ENCODE assay signal across 19 cellular contexts in genomic region chr18:45749918-45750689, GRCh38. TPM values are rescaled to one million over a fixed set of nuclear protein-coding genes. Genes with fewer than 3 reads are reported as not detected.
DNase-seq lines count a peak whose midpoint lies in the region; ATAC-seq, FAIRE-seq and TF ChIP-seq lines count a peak whose summit lies in the region.
"Had no signal": no experiment of that assay in that cellular context is flagged by ENCODE, and none has a peak within 500 bp of the region (broad histone marks: within the 10 kb centered on the region; RNA-seq: fewer than 3 reads in every experiment).

No MANE protein-coding gene starts in this region.

- H3K9me3 ChIP-seq in lower lobe of right lung, result no peaks in the 10 kb centered on the region
- no peaks in the 10 kb centered on the region for H3K9me3 ChIP-seq in MG63
- H3K9me3 ChIP-seq: psoas muscle had no signal

- POLR2A ChIA-PET in activated CD8-positive, alpha-beta T cell treated with anti-CD3 and anti-CD28 coated beads for 36 hours (lab: Charles Lee), result interaction anchor here (0.9 kb wide), 1 partner anchor 14 kb away, joined by 3 read pairs; no protein-coding TSS in a partner anchor

- ATAC-seq in GM21360 (IDR thresholded peaks at IDR 0.05; ENCODE audit: unreplicated experiment) (peak; percentile 60), HG03469 (IDR thresholded peaks at IDR 0.05; ENCODE audit: unreplicated experiment) (peak; percentile 49), lower lobe of right lung (no peak)
- no peak for ATAC-seq in activated CD8-positive, alpha-beta T cell treated with anti-CD3 and anti-CD28 coated beads for 36 hours
- ATAC-seq: esophagus mucosa, HepG2, psoas muscle had no signal

- no peak overlapping the region for H3K27ac Mint-ChIP-seq in activated CD8-positive, alpha-beta T cell treated with anti-CD3 and anti-CD28 coated beads for 36 hours
- H3K27ac Mint-ChIP-seq: immature natural killer cell had no signal

- no peak overlapping the region for H3K4me3 Mint-ChIP-seq in activated CD8-positive, alpha-beta T cell treated with anti-CD3 and anti-CD28 coated beads for 36 hours
- H3K4me3 Mint-ChIP-seq: immature natural killer cell, nephron had no signal

- no peak for TF ChIP-seq POLR2A in GM12891 (IDR thresholded peaks at IDR 0.05; ENCODE audit: low read depth, low read length)

- H3K9me3 Mint-ChIP-seq in activated CD8-positive, alpha-beta T cell treated with anti-CD3 and anti-CD28 coated beads for 36 hours, result no peaks in the 10 kb centered on the region
- H3K9me3 Mint-ChIP-seq: immature natural killer cell, nephron had no signal

- H3K36me3 Mint-ChIP-seq in activated CD8-positive, alpha-beta T cell treated with anti-CD3 and anti-CD28 coated beads for 36 hours (ENCODE audit: low read depth), result no peaks in the 10 kb centered on the region

- H3K27me3 Mint-ChIP-seq in activated CD8-positive, alpha-beta T cell treated with anti-CD3 and anti-CD28 coated beads for 36 hours, result peaks cover 7% of the 10 kb centered on the region

- no peak overlapping the region for H3K4me3 ChIP-seq in lower lobe of right lung
- no peak overlapping the region for H3K4me3 ChIP-seq in MG63
- H3K4me3 ChIP-seq: psoas muscle had no signal

- H3K4me1 Mint-ChIP-seq in activated CD8-positive, alpha-beta T cell treated with anti-CD3 and anti-CD28 coated beads for 36 hours (ENCODE audit: low read depth), result no peaks in the 10 kb centered on the region

- intact Hi-C loops in lower lobe of right lung (cut with DNase I), result no loop called here
- intact Hi-C loops in activated CD8-positive, alpha-beta T cell treated with anti-CD3 and anti-CD28 coated beads for 36 hours (cut with micrococcal nuclease), result no loop called here

- no peak overlapping the region for H3K27ac ChIP-seq in lower lobe of right lung
- H3K27ac ChIP-seq: psoas muscle had no signal

- H3K4me1 ChIP-seq in lower lobe of right lung, result peaks cover 7% of the 10 kb centered on the region
- H3K4me1 ChIP-seq: psoas muscle had no signal

- peak; percentile 55 for FAIRE-seq in GM12891 (lab: Jason Lieb, UNC)
- FAIRE-seq: HepG2 had no signal

- CTCF ChIA-PET in activated CD8-positive, alpha-beta T cell treated with anti-CD3 and anti-CD28 coated beads for 36 hours (lab: Charles Lee), result interaction anchor here (1.1 kb wide), 1 partner anchor 130 kb away, joined by 3 read pairs; no protein-coding TSS in a partner anchor

- no peak for TF ChIP-seq CTCF in lower lobe of right lung (IDR thresholded peaks at IDR 0.05)
- no peak for TF ChIP-seq CTCF in activated CD8-positive, alpha-beta T cell treated with anti-CD3 and anti-CD28 coated beads for 36 hours (IDR thresholded peaks at IDR 0.05)

- H3K36me3 ChIP-seq in lower lobe of right lung, result no peaks in the 10 kb centered on the region
- H3K36me3 ChIP-seq in MG63, result no peaks in the 10 kb centered on the region

- no peak for DNase-seq in GM12891 (ENCODE audit: insufficient read length, low spot score)
- peak; percentile 62 for DNase-seq in left kidney (ENCODE audit: low read depth, low spot score)
- no peak for DNase-seq in lower lobe of right lung
- no peak for DNase-seq in activated CD8-positive, alpha-beta T cell treated with anti-CD3 and anti-CD28 coated beads for 36 hours
- no peak for DNase-seq in MG63
- DNase-seq in NCI-H2029 (lab: John Stamatoyannopoulos, UW), result no peak
- DNase-seq: activated naive CD4-positive, alpha-beta T cell; glutamatergic neuron; immature natural killer cell; mammary epithelial cell; NCI-H2081 treated with DMSO at 0.1 percent for 48 hours; psoas muscle; Right ventricle myocardium superior had no signal

- no peaks in the 10 kb centered on the region for H3K27me3 ChIP-seq in lower lobe of right lung (ENCODE audit: low read depth)
- H3K27me3 ChIP-seq in MG63, result no peaks in the 10 kb centered on the region

TF ChIP-seq in GM12891, 5 proteins besides CTCF, POLR2A, EP300 and RAD21:
- peak; percentile 82 for TF ChIP-seq SPI1 (IDR thresholded peaks at IDR 0.05; ENCODE audit: low read depth, low read length)
- TF ChIP-seq TAF1 (IDR thresholded peaks at IDR 0.05; ENCODE audit: low read depth, low read length), result no peak

RNA-seq across cellular contexts. Expression of gene SLC14A1, which starts 26.1 kb away (rescaled TPM):
- 0.30 TPM for polyA plus RNA-seq in GM12891 (2012; ENCODE audit: low read depth, missing spikeins)
- total RNA-seq in lower lobe of right lung, result 21.8 TPM
- total RNA-seq in activated CD8-positive, alpha-beta T cell treated with anti-CD3 and anti-CD28 coated beads for 36 hours, result 1 to 10 TPM; 3.1 TPM
- 35.8 and 40.0 TPM in 2 replicates for total RNA-seq in MG63 (2014; rRNA removed; shearing (Covaris generic); ENCODE audit: low replicate concordance)
- total RNA-seq: dermis microvascular lymphatic vessel endothelial cell, HepG2 had no signal
- polyA plus RNA-seq: HepG2 had no signal

Comparison
In these comparisons a context has a peak if more than half of its experiments do, and no peak if none do; other contexts are left out.
1. ATAC-seq: peak in GM21360 (single experiment) and HG03469 (single experiment); none in lower lobe of right lung (0 of 2) and activated CD8-positive, alpha-beta T cell treated with anti-CD3 and anti-CD28 coated beads for 36 hours (single experiment).